16 cellular contexts compared by ENCODE assay signal in the genomic region with DNA sequence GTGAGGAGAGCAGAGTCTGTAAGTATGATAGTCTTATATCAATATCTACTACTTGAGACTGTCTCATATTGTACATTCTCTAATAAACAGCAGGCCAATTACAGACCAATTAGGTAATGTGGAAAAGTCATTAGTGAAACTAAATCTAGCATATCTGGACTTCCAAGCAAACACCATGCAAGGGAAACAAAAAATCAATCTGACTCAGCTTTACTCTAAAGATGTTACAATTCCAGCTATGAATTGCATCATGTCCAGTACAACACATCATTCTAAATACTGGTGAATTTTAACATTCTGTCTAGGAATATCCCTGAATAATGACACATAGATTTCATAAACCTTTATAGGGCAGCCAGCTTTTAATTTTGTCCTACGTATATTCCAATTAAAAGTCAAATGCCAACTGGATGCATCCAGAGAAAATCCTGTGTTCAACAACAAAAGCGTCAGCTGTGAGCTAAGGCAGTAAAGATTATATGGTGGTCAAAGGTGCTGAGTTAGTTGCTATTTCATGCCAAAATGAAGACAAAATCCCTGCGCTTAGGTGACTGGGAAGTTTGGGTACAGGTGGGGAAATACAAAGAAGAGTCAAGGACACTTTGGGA.
DNase-seq lines count a peak whose midpoint lies in the region; ATAC-seq and TF ChIP-seq lines count a peak whose summit lies in the region.
"Had no signal": no experiment of that assay in that cellular context is flagged by ENCODE, and none has a peak within 500 bp of the region (broad histone marks: within the 10 kb centered on the region; RNA-seq: fewer than 3 reads in every experiment).

No MANE protein-coding gene starts in this region.

- no peaks in the 10 kb centered on the region; the same call in 1 of the 2 replicates for H3K9me2 ChIP-seq in GM23338 (ENCODE audit: insufficient read depth)

- no peak overlapping the region for H3K27ac ChIP-seq in GM23338 (ENCODE audit: low read depth)
- H3K27ac ChIP-seq: heart left ventricle, right atrium auricular region had no signal

- no peak overlapping the region for H3K4me2 ChIP-seq in GM23338

- intact Hi-C loops in CD14-positive monocyte (cut with micrococcal nuclease), result no loop called here

- H3K27ac Mint-ChIP-seq in GM23338, result peak overlapping the region; percentile 4; the same call in 1 of the 2 replicates
- no peak overlapping the region for H3K27ac Mint-ChIP-seq in CD14-positive monocyte
- H3K27ac Mint-ChIP-seq: activated naive CD8-positive, alpha-beta T cell treated with anti-CD3 and anti-CD28 coated beads, Interleukin-2, amount 10 ng/mL, durations not matched to agents 7 days and 5 days; activated T-cell treated with anti-CD3 and anti-CD28 coated beads, Interleukin-2, amount 50 U/mL, for 24 hours had no signal

- H3K9me3 Mint-ChIP-seq in GM23338 (no peaks in the 10 kb centered on the region; the same call in 2 of the 3 replicates), CD14-positive monocyte (peaks cover 0 to 6% (median 2%) of the 10 kb centered on the region in 7 donors)
- H3K9me3 Mint-ChIP-seq: activated T-cell treated with anti-CD3 and anti-CD28 coated beads, Interleukin-2, amount 50 U/mL, for 24 hours had no signal

- H3K27me3 ChIP-seq in GM23338 (ENCODE audit: insufficient read depth), result no peaks in the 10 kb centered on the region
- H3K27me3 ChIP-seq: heart left ventricle, right atrium auricular region had no signal

- no peaks in the 10 kb centered on the region for H3F3A ChIP-seq in GM23338 (replicated peaks; ENCODE audit: low read depth)

- H3K4me1 ChIP-seq in GM23338 (ENCODE audit: insufficient read depth), result no peaks in the 10 kb centered on the region
- H3K4me1 ChIP-seq: heart left ventricle, right atrium auricular region had no signal

- no peaks in the 10 kb centered on the region for H3K36me3 Mint-ChIP-seq in GM23338 (ENCODE audit: low read depth)
- no peaks in the 10 kb centered on the region for H3K36me3 Mint-ChIP-seq in CD14-positive monocyte
- H3K36me3 Mint-ChIP-seq: activated naive CD8-positive, alpha-beta T cell treated with anti-CD3 and anti-CD28 coated beads, Interleukin-2, amount 10 ng/mL, durations not matched to agents 7 days and 5 days had no signal

- TF ChIP-seq CTCF in GM23338 (conservative IDR thresholded peaks at IDR 0.05; ENCODE audit: low read depth in 2 of 2) (no peak), fibroblast of villous mesenchyme (IDR thresholded peaks at IDR 0.05; ENCODE audit: insufficient read depth, low read depth, low read length) (no peak), CD14-positive monocyte (IDR thresholded peaks at IDR 0.05) (no peak)

- H3K4me3 Mint-ChIP-seq in GM23338 (no peak overlapping the region), CD14-positive monocyte (no peak overlapping the region)
- H3K4me3 Mint-ChIP-seq: activated naive CD8-positive, alpha-beta T cell treated with anti-CD3 and anti-CD28 coated beads, Interleukin-2, amount 10 ng/mL, durations not matched to agents 7 days and 5 days; activated T-cell treated with anti-CD3 and anti-CD28 coated beads, Interleukin-2, amount 50 U/mL, for 24 hours had no signal

- H3K4me3 ChIP-seq in GM23338 (no peak overlapping the region), fibroblast of villous mesenchyme (ENCODE audit: low read depth, low read length) (no peak overlapping the region)
- H3K4me3 ChIP-seq: heart left ventricle, right atrium auricular region had no signal

- no peak for ATAC-seq in GM23338
- ATAC-seq in GM21576 (IDR thresholded peaks at IDR 0.05; ENCODE audit: unreplicated experiment), result no peak
- ATAC-seq in GM18909 (IDR thresholded peaks at IDR 0.05; ENCODE audit: poor library complexity, unreplicated experiment), result no peak
- ATAC-seq: heart left ventricle had no signal

- H3K27me3 Mint-ChIP-seq in GM23338 (ENCODE audit: insufficient read depth, low read depth, poor library complexity) (no peaks in the 10 kb centered on the region), CD14-positive monocyte (ENCODE audit: low read depth in 3 of 3) (peaks cover 0 to 1% (median 0%) of the 10 kb centered on the region in 3 donors)
- H3K27me3 Mint-ChIP-seq: activated naive CD8-positive, alpha-beta T cell treated with anti-CD3 and anti-CD28 coated beads, Interleukin-2, amount 10 ng/mL, durations not matched to agents 7 days and 5 days; activated T-cell treated with anti-CD3 and anti-CD28 coated beads, Interleukin-2, amount 50 U/mL, for 24 hours had no signal

- no peaks in the 10 kb centered on the region for H4K20me1 ChIP-seq in GM23338 (replicated peaks; ENCODE audit: insufficient read depth)

- H2AFZ ChIP-seq in GM23338, result no peak overlapping the region

- H3K79me2 ChIP-seq in GM23338 (replicated peaks; ENCODE audit: insufficient read depth), result no peaks in the 10 kb centered on the region

- H3K36me3 ChIP-seq in GM23338 (ENCODE audit: insufficient read depth), result no peaks in the 10 kb centered on the region
- H3K36me3 ChIP-seq: heart left ventricle, right atrium auricular region had no signal

- DNase-seq in AG08395 (ENCODE audit: low spot score) (peak; percentile 20), GM23338 (ENCODE audit: low spot score) (no peak), amniotic epithelial cell (ENCODE audit: low read depth) (peak; percentile 44), fibroblast of villous mesenchyme (ENCODE audit: low read depth) (peak; percentile 27), iPS-NIHi11 (ENCODE audit: low spot score) (no peak), CD14-positive monocyte (ENCODE audit: low spot score) (no peak)
- DNase-seq: activated CD4-positive, alpha-beta T cell treated with anti-CD3 and anti-CD28 coated beads, Interleukin-2, amount 50 U/mL, for 4 hours; activated naive CD8-positive, alpha-beta T cell treated with anti-CD3 and anti-CD28 coated beads, Interleukin-2, amount 10 ng/mL, durations not matched to agents 7 days and 5 days; activated T-cell treated with anti-CD3 and anti-CD28 coated beads, Interleukin-2, amount 50 U/mL, for 24 hours; GOT3; heart left ventricle; NCI-H1436 treated with DMSO at 0.1 percent for 48 hours; T-helper 9 cell had no signal

- H3K4me1 Mint-ChIP-seq in GM23338, result peaks cover 5% of the 10 kb centered on the region; the same call in 2 of the 3 replicates
- H3K4me1 Mint-ChIP-seq in CD14-positive monocyte, result no peaks in the 10 kb centered on the region
- H3K4me1 Mint-ChIP-seq: activated naive CD8-positive, alpha-beta T cell treated with anti-CD3 and anti-CD28 coated beads, Interleukin-2, amount 10 ng/mL, durations not matched to agents 7 days and 5 days had no signal

TF ChIP-seq in GM23338, 12 proteins besides CTCF, POLR2A, EP300 and RAD21 (continues in another document):
- TF ChIP-seq EZH2phosphoT487 (IDR thresholded peaks at IDR 0.05; ENCODE audit: unreplicated experiment), result no peak
- no peak for TF ChIP-seq POLR2AphosphoS5 (IDR thresholded peaks at IDR 0.05; ENCODE audit: low read depth)
- no peak for TF ChIP-seq ETS1 (IDR thresholded peaks at IDR 0.05)
- TF ChIP-seq ZNF331 (CRISPR knock-in tag; IDR thresholded peaks at IDR 0.05; ENCODE audit: low read depth), result no peak

Comparison
In these comparisons a context has a peak if more than half of its experiments do, and no peak if none do; other contexts are left out.
1. DNase-seq: peak in AG08395 (single experiment), amniotic epithelial cell (single experiment) and fibroblast of villous mesenchyme (single experiment); none in GM23338 (single experiment), iPS-NIHi11 (single experiment) and CD14-positive monocyte (single experiment).